ENCODE assay signal across 8 cellular contexts in genomic region chr1:21779613-21780521, GRCh38. TPM values are rescaled to one million over a fixed set of nuclear protein-coding genes. Genes with fewer than 3 reads are reported as not detected.
A peak's percentile ranks its signal among the peaks of the same experiment; 100 is the strongest.
DNase-seq lines count a peak whose midpoint lies in the region; ATAC-seq, FAIRE-seq and TF ChIP-seq lines count a peak whose summit lies in the region.
"Had no signal": no experiment of that assay in that cellular context is flagged by ENCODE, and none has a peak within 500 bp of the region (broad histone marks: within the 10 kb centered on the region; RNA-seq: fewer than 3 reads in every experiment).

No MANE protein-coding gene starts in this region.

- peaks cover 14% of the 10 kb centered on the region for H3K4me1 ChIP-seq in OCI-LY3 (ENCODE audit: low read length)

- peak overlapping the region; percentile 100 for H3K4me3 ChIP-seq in OCI-LY3 (ENCODE audit: low read length)

- H3K79me2 ChIP-seq in OCI-LY3 (ENCODE audit: low read length), result peaks cover 81% of the 10 kb centered on the region

- no peak for FAIRE-seq in RCC 7860 (lab: Jason Lieb, UNC)

- H3K36me3 Mint-ChIP-seq in central memory CD8-positive, alpha-beta T cell (ENCODE audit: insufficient read depth), result peaks cover 24% of the 10 kb centered on the region

- H2AFZ ChIP-seq in OCI-LY3 (ENCODE audit: low read depth, low read length), result no peak overlapping the region

- no peaks in the 10 kb centered on the region for H3K9me3 ChIP-seq in OCI-LY3 (ENCODE audit: insufficient read depth, low read length)

- H3K4me1 Mint-ChIP-seq in central memory CD8-positive, alpha-beta T cell, result peaks cover 47% of the 10 kb centered on the region

- H3K4me2 ChIP-seq in OCI-LY3 (ENCODE audit: low read length), result peak overlapping the region; percentile 66

- no peak for DNase-seq in central memory CD8-positive, alpha-beta T cell (ENCODE audit: low spot score in 2 of 2)
- DNase-seq in stimulated activated CD8-positive, alpha-beta memory T cell treated with anti-CD3 and anti-CD28 coated beads, Interleukin-15, amount 100 ng/mL, for 48 hours (ENCODE audit: low read depth in 2 of 2), result peak; percentile 33 to 46
- DNase-seq in ureter (ENCODE audit: low spot score) (no peak), putamen (ENCODE audit: low spot score) (no peak), RCC 7860 (ENCODE audit: low spot score) (no peak)

- H3K4me3 Mint-ChIP-seq in central memory CD8-positive, alpha-beta T cell, result peak overlapping the region; percentile 66

- H3K27ac ChIP-seq in OCI-LY3 (ENCODE audit: low read length), result peak overlapping the region; percentile 86

- peak overlapping the region; percentile 5 for H3K27ac Mint-ChIP-seq in central memory CD8-positive, alpha-beta T cell (ENCODE audit: low read depth)

- peak overlapping the region; percentile 57; the same call in 1 of the 2 replicates for H3K9ac ChIP-seq in OCI-LY3 (ENCODE audit: low read length)

- no peaks in the 10 kb centered on the region for H3K27me3 Mint-ChIP-seq in central memory CD8-positive, alpha-beta T cell

- H3K27me3 ChIP-seq in OCI-LY3 (ENCODE audit: low read depth, low read length), result no peaks in the 10 kb centered on the region

- peak; percentile 33 for ATAC-seq in GM19463 (IDR thresholded peaks at IDR 0.05; ENCODE audit: unreplicated experiment)
- no peak for ATAC-seq in central memory CD8-positive, alpha-beta T cell (replicated peaks; ENCODE audit: extremely low read depth, poor library complexity, severe bottlenecking)

- TF ChIP-seq CTCF in OCI-LY3 (IDR thresholded peaks at IDR 0.05; ENCODE audit: low read depth, low read length), result no peak

- H3K9me3 Mint-ChIP-seq in central memory CD8-positive, alpha-beta T cell, result no peaks in the 10 kb centered on the region

- peaks cover 44% of the 10 kb centered on the region for H4K20me1 ChIP-seq in OCI-LY3 (ENCODE audit: insufficient read depth, low read length)

- peaks cover 4% of the 10 kb centered on the region for H3K36me3 ChIP-seq in OCI-LY3 (replicated peaks; ENCODE audit: low read depth, low read length)

RNA-seq across cellular contexts. Expression of gene USP48, which starts 3.1 kb away (rescaled TPM):
- 93.8 TPM for total RNA-seq in ureter

RNA-seq across cellular contexts. Expression of gene LDLRAD2, which starts 32.2 kb away (rescaled TPM):
- total RNA-seq in ureter, result 1.1 TPM
- total RNA-seq: activated CD8-positive, alpha-beta memory T cell treated with anti-CD3 and anti-CD28 coated beads for 36 hours had no signal

Comparison
In these comparisons a context has a peak if more than half of its experiments do, and no peak if none do; other contexts are left out.
1. DNase-seq: peak in stimulated activated CD8-positive, alpha-beta memory T cell treated with anti-CD3 and anti-CD28 coated beads, Interleukin-15, amount 100 ng/mL, for 48 hours (2 of 2); none in central memory CD8-positive, alpha-beta T cell (0 of 2), ureter (single experiment), putamen (single experiment) and RCC 7860 (single experiment).